ENCODE assay signal across 22 cellular contexts in the genomic region with DNA sequence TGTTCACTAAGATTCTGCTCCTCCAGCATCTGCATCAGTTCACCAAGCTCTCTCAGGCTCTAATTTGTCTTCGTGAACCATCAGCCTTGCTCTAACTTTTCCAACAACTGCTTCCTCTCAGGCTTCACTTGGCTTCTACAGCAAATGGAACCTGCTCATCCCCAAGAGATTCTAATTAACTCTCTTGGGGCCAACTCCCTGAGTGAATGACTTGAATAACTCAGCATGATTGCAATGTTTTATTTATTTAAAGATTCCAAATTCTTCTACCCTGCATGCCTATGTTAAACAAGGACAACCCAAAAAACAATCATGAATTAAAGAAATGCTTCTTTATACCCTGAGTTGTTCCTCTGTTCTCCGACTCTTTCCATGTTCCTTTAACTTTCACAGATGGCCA.
"Had no signal": no experiment of that assay in that cellular context is flagged by ENCODE, and none has a peak within 500 bp of the region (broad histone marks: within the 10 kb centered on the region; RNA-seq: fewer than 3 reads in every experiment).

No MANE protein-coding gene starts in this region.

- H3K27ac ChIP-seq: colonic mucosa, esophagus squamous epithelium, hepatocyte, left ventricle myocardium inferior, lower lobe of right lung, pancreas, thoracic aorta, transverse colon had no signal

- H3K36me3 Mint-ChIP-seq: natural killer cell; stimulated activated naive B cell treated with anti-CD40 and anti-IgM and Interleukin-4, amounts not matched to agents 10 μg/mL and 1 μg/mL and 100 μg/mL, for 72 hours had no signal

- H3K4me3 Mint-ChIP-seq: natural killer cell; neural crest cell; stimulated activated naive B cell treated with anti-CD40 and anti-IgM and Interleukin-4, amounts not matched to agents 10 μg/mL and 1 μg/mL and 100 μg/mL, for 72 hours; stimulated activated naive CD8-positive, alpha-beta T cell treated with anti-CD3 and anti-CD28 coated beads, Interleukin-15, amount 100 ng/mL, for 72 hours had no signal

- H3K79me2 ChIP-seq: hepatocyte had no signal

- ATAC-seq: left cardiac atrium; lower lobe of right lung; natural killer cell; pancreas; right cardiac atrium; stimulated activated naive B cell treated with anti-CD40 and anti-IgM and Interleukin-4, amounts not matched to agents 10 μg/mL and 1 μg/mL and 100 μg/mL, for 72 hours; stimulated activated naive CD8-positive, alpha-beta T cell treated with anti-CD3 and anti-CD28 coated beads, Interleukin-15, amount 100 ng/mL, for 72 hours had no signal

- H3K27me3 ChIP-seq: colonic mucosa, esophagus squamous epithelium, hepatocyte, pancreas, transverse colon had no signal

- H3K27me3 Mint-ChIP-seq: progenitor cell of endocrine pancreas; stimulated activated naive B cell treated with anti-CD40 and anti-IgM and Interleukin-4, amounts not matched to agents 10 μg/mL and 1 μg/mL and 100 μg/mL, for 72 hours; stimulated activated naive CD8-positive, alpha-beta T cell treated with anti-CD3 and anti-CD28 coated beads, Interleukin-15, amount 100 ng/mL, for 72 hours had no signal

- H3K9me3 ChIP-seq: colonic mucosa, esophagus squamous epithelium, lower lobe of right lung, pancreas, thoracic aorta, transverse colon had no signal

- H3K4me1 ChIP-seq: colonic mucosa, pancreas had no signal

- H3K4me3 ChIP-seq: colonic mucosa, esophagus squamous epithelium, hepatocyte, left ventricle myocardium inferior, lower lobe of right lung, pancreas, thoracic aorta, transverse colon had no signal

- H3K9me3 Mint-ChIP-seq: natural killer cell; stimulated activated naive B cell treated with anti-CD40 and anti-IgM and Interleukin-4, amounts not matched to agents 10 μg/mL and 1 μg/mL and 100 μg/mL, for 72 hours; stimulated activated naive CD8-positive, alpha-beta T cell treated with anti-CD3 and anti-CD28 coated beads, Interleukin-15, amount 100 ng/mL, for 72 hours had no signal

- DNase-seq: colonic mucosa; dermis blood vessel endothelial cell; esophagus squamous epithelium; foreskin melanocyte; head of caudate nucleus; kidney; left cardiac atrium; left ventricle myocardium inferior; lower lobe of right lung; mesenchymal stem cell; natural killer cell; pancreas; right cardiac atrium; stimulated activated CD4-positive, alpha-beta T cell treated with anti-CD3 and anti-CD28 coated beads, Interleukin-4, amount 100 ng/mL, for 24 hours; stimulated activated naive B cell treated with anti-CD40 and anti-IgM and Interleukin-4, amounts not matched to agents 10 μg/mL and 1 μg/mL and 100 μg/mL, for 72 hours; stimulated activated naive CD8-positive, alpha-beta T cell treated with anti-CD3 and anti-CD28 coated beads, Interleukin-15, amount 100 ng/mL, for 72 hours; substantia nigra; transverse colon had no signal

- H3K27ac Mint-ChIP-seq: natural killer cell; progenitor cell of endocrine pancreas; stimulated activated naive B cell treated with anti-CD40 and anti-IgM and Interleukin-4, amounts not matched to agents 10 μg/mL and 1 μg/mL and 100 μg/mL, for 72 hours; stimulated activated naive CD8-positive, alpha-beta T cell treated with anti-CD3 and anti-CD28 coated beads, Interleukin-15, amount 100 ng/mL, for 72 hours had no signal

- H2AFZ ChIP-seq: hepatocyte had no signal

- H3K4me2 ChIP-seq: hepatocyte had no signal

- H3K36me3 ChIP-seq: colonic mucosa, esophagus squamous epithelium, left ventricle myocardium inferior, lower lobe of right lung, pancreas, thoracic aorta, transverse colon had no signal

- H3K4me1 Mint-ChIP-seq: natural killer cell; stimulated activated naive CD8-positive, alpha-beta T cell treated with anti-CD3 and anti-CD28 coated beads, Interleukin-15, amount 100 ng/mL, for 72 hours had no signal
